In genomic region chr16:84571506-84571905, GRCh38 we compare ENCODE assay signal across 1 cellular context.
TF ChIP-seq lines count a peak whose summit lies in the region.

No MANE protein-coding gene starts in this region.

TF ChIP-seq in K562, 482 proteins besides CTCF, POLR2A, EP300 and RAD21 (continued from another document):
- TF ChIP-seq, protein P1, sequence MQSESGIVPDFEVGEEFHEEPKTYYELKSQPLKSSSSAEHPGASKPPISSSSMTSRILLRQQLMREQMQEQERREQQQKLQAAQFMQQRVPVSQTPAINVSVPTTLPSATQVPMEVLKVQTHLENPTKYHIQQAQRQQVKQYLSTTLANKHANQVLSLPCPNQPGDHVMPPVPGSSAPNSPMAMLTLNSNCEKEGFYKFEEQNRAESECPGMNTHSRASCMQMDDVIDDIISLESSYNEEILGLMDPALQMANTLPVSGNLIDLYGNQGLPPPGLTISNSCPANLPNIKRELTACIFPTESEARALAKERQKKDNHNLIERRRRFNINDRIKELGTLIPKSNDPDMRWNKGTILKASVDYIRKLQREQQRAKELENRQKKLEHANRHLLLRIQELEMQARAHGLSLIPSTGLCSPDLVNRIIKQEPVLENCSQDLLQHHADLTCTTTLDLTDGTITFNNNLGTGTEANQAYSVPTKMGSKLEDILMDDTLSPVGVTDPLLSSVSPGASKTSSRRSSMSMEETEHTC (IDR thresholded peaks at IDR 0.05), result no peak
- TF ChIP-seq RREB1 (CRISPR knock-in tag; IDR thresholded peaks at IDR 0.05), result no peak
- TF ChIP-seq ZNF274 (IDR thresholded peaks at IDR 0.05; ENCODE audit: borderline replicate concordance, low read depth, low read length), result no peak
- TF ChIP-seq NCOA4 (IDR thresholded peaks at IDR 0.05; ENCODE audit: partially characterized antibody), result no peak
